ENCODE assay signal across 22 cellular contexts in genomic region chr17:51244041-51244440, GRCh38. TPM values are rescaled to one million over a fixed set of nuclear protein-coding genes. Genes with fewer than 3 reads are reported as not detected.
DNase-seq lines count a peak whose midpoint lies in the region; ATAC-seq and TF ChIP-seq lines count a peak whose summit lies in the region.
"Had no signal": no experiment of that assay in that cellular context is flagged by ENCODE, and none has a peak within 500 bp of the region (broad histone marks: within the 10 kb centered on the region; RNA-seq: fewer than 3 reads in every experiment).

No MANE protein-coding gene starts in this region.

- no peak overlapping the region for H3K27ac ChIP-seq in H9 (ENCODE audit: insufficient read length, low read depth, low read length)
- H3K27ac ChIP-seq: GM23248 had no signal

- no peaks in the 10 kb centered on the region for H3K79me1 ChIP-seq in H9 (ENCODE audit: insufficient read depth, low read depth, low read length, poor library complexity, severe bottlenecking)

- TF ChIP-seq CTCF in WTC11 (IDR thresholded peaks at IDR 0.05) (no peak), H9 (conservative IDR thresholded peaks at IDR 0.05) (no peak)

- no peaks in the 10 kb centered on the region for H3K4me1 ChIP-seq in H9 (ENCODE audit: insufficient read depth, low read length)

- peaks cover 7% of the 10 kb centered on the region for H3K4me1 Mint-ChIP-seq in activated T-cell treated with anti-CD3 and anti-CD28 coated beads, Interleukin-2, amount 50 U/mL, for 72 hours (ENCODE audit: low read depth)
- peaks cover 30% of the 10 kb centered on the region for H3K4me1 Mint-ChIP-seq in activated T-cell treated with anti-CD3 and anti-CD28 coated beads, Interleukin-2, amount 50 U/mL, for 24 hours (ENCODE audit: low read depth)
- H3K4me1 Mint-ChIP-seq in WTC11 (0 out of 2 replicates have a peak, but pooled peaks cover 3% of the 10 kb centered on the region), immature natural killer cell (peaks cover 29 to 42% of the 10 kb centered on the region in 2 donors), H9 (no peaks in the 10 kb centered on the region)

- H2BK120ac ChIP-seq in H9 (ENCODE audit: low read depth, low read length, poor library complexity, severe bottlenecking), result no peak overlapping the region

- no peaks in the 10 kb centered on the region for H3K23me2 ChIP-seq in H9 (ENCODE audit: insufficient read length, low read depth, low read length, poor library complexity, severe bottlenecking)

- no peak overlapping the region for H2AK5ac ChIP-seq in H9 (ENCODE audit: insufficient read length, low read length)

- no peak overlapping the region for H3K18ac ChIP-seq in H9 (ENCODE audit: insufficient read length, low read depth, low read length)

- H3K4me3 Mint-ChIP-seq in activated T-cell treated with anti-CD3 and anti-CD28 coated beads, Interleukin-2, amount 50 U/mL, for 72 hours, result no peak overlapping the region
- H3K4me3 Mint-ChIP-seq in activated T-cell treated with anti-CD3 and anti-CD28 coated beads, Interleukin-2, amount 50 U/mL, for 24 hours, result no peak overlapping the region
- no peak overlapping the region for H3K4me3 Mint-ChIP-seq in WTC11
- peak overlapping the region in 1 of 5 donors; percentile 14 for H3K4me3 Mint-ChIP-seq in immature natural killer cell
- H3K4me3 Mint-ChIP-seq in H9, result no peak overlapping the region
- H3K4me3 Mint-ChIP-seq: IgD-negative memory B cell had no signal

- no peaks in the 10 kb centered on the region for H3K27me3 ChIP-seq in H9 (ENCODE audit: insufficient read depth, low read length)

- CTCF ChIA-PET in WTC11 (lab: Charles Lee), result no interaction called here

- no peak overlapping the region for H3T11ph ChIP-seq in H9 (ENCODE audit: low read length)

- H3K9me3 ChIP-seq in H9 (ENCODE audit: control insufficient read depth, low read depth, low read length), result no peaks in the 10 kb centered on the region

- no peak overlapping the region for H2BK5ac ChIP-seq in H9 (ENCODE audit: insufficient read length, low read length)

- peaks cover 2% of the 10 kb centered on the region; the same call in 1 of the 2 replicates for H3K79me2 ChIP-seq in H9 (ENCODE audit: insufficient read depth, low read length)

- peaks cover 0 to 7% of the 10 kb centered on the region in 2 donors for H3K36me3 Mint-ChIP-seq in activated T-cell treated with anti-CD3 and anti-CD28 coated beads, Interleukin-2, amount 50 U/mL, for 72 hours (ENCODE audit: insufficient read depth in 2 of 2)
- peaks cover 44% of the 10 kb centered on the region for H3K36me3 Mint-ChIP-seq in activated T-cell treated with anti-CD3 and anti-CD28 coated beads, Interleukin-2, amount 50 U/mL, for 24 hours (ENCODE audit: low read depth)
- H3K36me3 Mint-ChIP-seq in WTC11 (peaks cover 5% of the 10 kb centered on the region; the same call in 1 of the 2 replicates), immature natural killer cell (no peaks in the 10 kb centered on the region), H9 (ENCODE audit: insufficient read depth in 1 of 3, low read depth in 3 of 3) (peaks cover 0 to 17% (median 14%) of the 10 kb centered on the region in 3 experiments; a peak in 5 of 7 replicates)
- H3K36me3 Mint-ChIP-seq: IgD-negative memory B cell had no signal

- no peak overlapping the region for H3K4me2 ChIP-seq in H9 (ENCODE audit: insufficient read depth, insufficient read length, low read length)

- H3K4ac ChIP-seq in H9 (ENCODE audit: low read depth, low read length), result no peak overlapping the region

- no peaks in the 10 kb centered on the region for H3K9me3 Mint-ChIP-seq in activated T-cell treated with anti-CD3 and anti-CD28 coated beads, Interleukin-2, amount 50 U/mL, for 72 hours
- no peaks in the 10 kb centered on the region for H3K9me3 Mint-ChIP-seq in activated T-cell treated with anti-CD3 and anti-CD28 coated beads, Interleukin-2, amount 50 U/mL, for 24 hours
- no peaks in the 10 kb centered on the region for H3K9me3 Mint-ChIP-seq in WTC11
- no peaks in the 10 kb centered on the region for H3K9me3 Mint-ChIP-seq in immature natural killer cell
- no peaks in the 10 kb centered on the region for H3K9me3 Mint-ChIP-seq in H9
- H3K9me3 Mint-ChIP-seq: IgD-negative memory B cell had no signal

- peak overlapping the region; percentile 15 for H3K27ac Mint-ChIP-seq in activated T-cell treated with anti-CD3 and anti-CD28 coated beads, Interleukin-2, amount 50 U/mL, for 72 hours
- H3K27ac Mint-ChIP-seq in activated T-cell treated with anti-CD3 and anti-CD28 coated beads, Interleukin-2, amount 50 U/mL, for 24 hours, result no peak overlapping the region
- H3K27ac Mint-ChIP-seq in WTC11, result peak overlapping the region; percentile 36
- H3K27ac Mint-ChIP-seq in immature natural killer cell, result peak overlapping the region in 5 of 6 donors; percentile 9 to 89 (median 71)
- peak overlapping the region in 1 of 3 experiments; percentile 12; a peak in 1 of 7 replicates for H3K27ac Mint-ChIP-seq in H9
- H3K27ac Mint-ChIP-seq: IgD-negative memory B cell had no signal

- H3K9ac ChIP-seq in H9 (ENCODE audit: extremely low read depth, insufficient read length, low read length), result no peak overlapping the region
- H3K9ac ChIP-seq: GM23248 had no signal

- H2AFZ ChIP-seq in H9 (ENCODE audit: low read length), result no peak overlapping the region
- H2AFZ ChIP-seq: GM23248 had no signal

- H3K23ac ChIP-seq in H9 (ENCODE audit: insufficient read length, low read depth, low read length), result no peak overlapping the region

- H4K20me1 ChIP-seq in H9 (ENCODE audit: control insufficient read depth, insufficient read depth, insufficient read length), result no peaks in the 10 kb centered on the region

- no peak overlapping the region for H2BK12ac ChIP-seq in H9 (ENCODE audit: insufficient read length, low read depth, low read length)

- no peak for ATAC-seq in activated T-cell treated with anti-CD3 and anti-CD28 coated beads, Interleukin-2, amount 50 U/mL, for 72 hours (replicated peaks in 1 of 2)
- no peak for ATAC-seq in WTC11
- no peak for ATAC-seq in esophagus mucosa
- ATAC-seq: GM12878, HCT116, Panc1 had no signal

- no peak overlapping the region for H2BK15ac ChIP-seq in H9 (ENCODE audit: low read depth, low read length)

- no peak overlapping the region for H3K14ac ChIP-seq in H9 (ENCODE audit: insufficient read depth, low read length)

- POLR2A ChIA-PET in WTC11 (lab: Charles Lee), result no interaction called here

- no peaks in the 10 kb centered on the region for H3K27me3 Mint-ChIP-seq in activated T-cell treated with anti-CD3 and anti-CD28 coated beads, Interleukin-2, amount 50 U/mL, for 72 hours (ENCODE audit: low read depth)
- H3K27me3 Mint-ChIP-seq in activated T-cell treated with anti-CD3 and anti-CD28 coated beads, Interleukin-2, amount 50 U/mL, for 24 hours, result no peaks in the 10 kb centered on the region
- H3K27me3 Mint-ChIP-seq in WTC11 (ENCODE audit: low read depth) (no peaks in the 10 kb centered on the region), immature natural killer cell (ENCODE audit: low read depth in 3 of 3) (no peaks in the 10 kb centered on the region), H9 (ENCODE audit: low read depth) (no peaks in the 10 kb centered on the region)
- H3K27me3 Mint-ChIP-seq: IgD-negative memory B cell had no signal

- no peak overlapping the region for H4K8ac ChIP-seq in H9 (replicated peaks; ENCODE audit: insufficient read length, low read depth, low read length)

- no peak overlapping the region for H4K5ac ChIP-seq in H9 (ENCODE audit: insufficient read length, low read depth, low read length)

- H4K91ac ChIP-seq in H9 (ENCODE audit: insufficient read length, low read depth, low read length), result no peak overlapping the region

- no peak overlapping the region for H2BK20ac ChIP-seq in H9 (ENCODE audit: low read depth, low read length, poor library complexity, severe bottlenecking)

- WGBS in H9 (ENCODE audit: extremely low coverage, insufficient read length, low lambda C conversion rate), result no CpG with 5 or more reads among the region's 4 CpGs

- H3K56ac ChIP-seq in H9 (ENCODE audit: insufficient read length, low read depth, low read length), result no peak overlapping the region

- no peak for DNase-seq in activated T-cell treated with anti-CD3 and anti-CD28 coated beads, Interleukin-2, amount 50 U/mL, for 72 hours
- DNase-seq in activated T-cell treated with anti-CD3 and anti-CD28 coated beads, Interleukin-2, amount 50 U/mL, for 24 hours, result no peak
- DNase-seq in WTC11 (ENCODE audit: low spot score), result no peak
- no peak for DNase-seq in immature natural killer cell
- DNase-seq in NOMO-1 treated with dmso at 0.1 percent for 144 hours (lab: John Stamatoyannopoulos, UW; ENCODE audit: unreplicated experiment), result no peak
- DNase-seq in H9, result no peak
- DNase-seq: 8988T, GM23248, NCI-H1048, NCI-H1417, NCI-H1694, NCI-H2081, NCI-H2171, NCI-H226, NCI-H510A, NCI-H69, SHP77 treated with DMSO at 0.1 percent for 48 hours had no signal

TF ChIP-seq in WTC11, 78 proteins besides CTCF, POLR2A, EP300 and RAD21 (continues in another document):
- TF ChIP-seq NFE2L1 (CRISPR knock-in tag; IDR thresholded peaks at IDR 0.05) (no peak), ZNF317 (CRISPR knock-in tag; IDR thresholded peaks at IDR 0.05; ENCODE audit: borderline replicate concordance, low read depth) (no peak), ATF3 (CRISPR knock-in tag; conservative IDR thresholded peaks at IDR 0.05) (no peak), ZNF416 (CRISPR knock-in tag; IDR thresholded peaks at IDR 0.05) (no peak), CDX4 (CRISPR knock-in tag; IDR thresholded peaks at IDR 0.05; ENCODE audit: borderline replicate concordance) (no peak), CREB1 (CRISPR knock-in tag; IDR thresholded peaks at IDR 0.05) (no peak), ZNF396 (CRISPR knock-in tag; IDR thresholded peaks at IDR 0.05; ENCODE audit: borderline replicate concordance) (no peak), NR3C1 (CRISPR knock-in tag; conservative IDR thresholded peaks at IDR 0.05; ENCODE audit: low read depth) (no peak)

RNA-seq across cellular contexts. Expression of gene MBTD1, which starts 15.8 kb away (rescaled TPM):
- total RNA-seq in activated T-cell treated with anti-CD3 and anti-CD28 coated beads, Interleukin-2, amount 50 U/mL, for 72 hours, result 10 to 100 TPM; 12.0 to 13.6 TPM
- total RNA-seq in WTC11 (2021) (40.6 to 42.9 TPM (median 42.4 TPM) in 3 replicates), H9 (2021) (46.0 and 49.6 TPM in 2 replicates), esophagus mucosa (8.2 TPM)
- polyA plus RNA-seq in immature natural killer cell, result 1 to 10 TPM; 4.0 to 7.6 (median 6.9) TPM

RNA-seq across cellular contexts. Expression of gene UTP18, which starts 16.3 kb away (rescaled TPM):
- 10 to 100 TPM; 47.4 to 58.3 TPM for total RNA-seq in activated T-cell treated with anti-CD3 and anti-CD28 coated beads, Interleukin-2, amount 50 U/mL, for 72 hours
- total RNA-seq in WTC11 (2021), result 67.4 to 74.4 TPM (median 68.8 TPM) in 3 replicates
- 10 to 100 TPM; 28.1 to 44.5 (median 35.9) TPM for polyA plus RNA-seq in immature natural killer cell
- 78.3 and 79.5 TPM in 2 replicates for total RNA-seq in H9 (2021)
- total RNA-seq in esophagus mucosa, result 27.4 TPM
